ENCODE assay signal across 11 cellular contexts in genomic region chr21:42188663-42189062, GRCh38. TPM values are rescaled to one million over a fixed set of nuclear protein-coding genes. Genes with fewer than 3 reads are reported as not detected.
DNase-seq lines count a peak whose midpoint lies in the region; ATAC-seq and TF ChIP-seq lines count a peak whose summit lies in the region.
"Had no signal": no experiment of that assay in that cellular context is flagged by ENCODE, and none has a peak within 500 bp of the region (broad histone marks: within the 10 kb centered on the region; RNA-seq: fewer than 3 reads in every experiment).

No MANE protein-coding gene starts in this region.

- no peaks in the 10 kb centered on the region for H3K36me3 ChIP-seq in CD8-positive, alpha-beta T cell (ENCODE audit: insufficient read depth, low read length)
- no peaks in the 10 kb centered on the region for H3K36me3 ChIP-seq in psoas muscle (ENCODE audit: insufficient read depth in 1 of 2, low read depth in 1 of 2)
- H3K36me3 ChIP-seq: tibial artery had no signal

- peaks cover 83% of the 10 kb centered on the region for H3K4me1 Mint-ChIP-seq in CD8-positive, alpha-beta T cell (ENCODE audit: low read depth)
- H3K4me1 Mint-ChIP-seq in IgD-negative memory B cell: peaks cover 12 to 34% (median 29%) of the 10 kb centered on the region in 3 donors
- H3K4me1 Mint-ChIP-seq in activated naive CD8-positive, alpha-beta T cell treated with anti-CD3 and anti-CD28 coated beads, Interleukin-2, amount 50 U/mL, for 24 hours: peaks cover 77% of the 10 kb centered on the region

- no peak for DNase-seq in CD8-positive, alpha-beta T cell
- no peak for DNase-seq in activated naive CD8-positive, alpha-beta T cell treated with anti-CD3 and anti-CD28 coated beads, Interleukin-2, amount 50 U/mL, for 24 hours
- DNase-seq in psoas muscle: no peak
- no peak for DNase-seq in middle frontal gyrus (ENCODE audit: extremely low spot score, low spot score)
- DNase-seq: mesendoderm, NCI-H1048 had no signal

- H3K27me3 Mint-ChIP-seq in CD8-positive, alpha-beta T cell (ENCODE audit: low read depth): no peaks in the 10 kb centered on the region
- H3K27me3 Mint-ChIP-seq in IgD-negative memory B cell: peaks cover 2% of the 10 kb centered on the region
- H3K27me3 Mint-ChIP-seq in activated naive CD8-positive, alpha-beta T cell treated with anti-CD3 and anti-CD28 coated beads, Interleukin-2, amount 50 U/mL, for 24 hours: no peaks in the 10 kb centered on the region

- H3K9me3 ChIP-seq in CD8-positive, alpha-beta T cell (ENCODE audit: low read length): no peaks in the 10 kb centered on the region
- no peaks in the 10 kb centered on the region for H3K9me3 ChIP-seq in psoas muscle
- H3K9me3 ChIP-seq: tibial artery had no signal

- H3K4me1 ChIP-seq in CD8-positive, alpha-beta T cell (ENCODE audit: insufficient read depth, low read length): peaks cover 87% of the 10 kb centered on the region
- H3K4me1 ChIP-seq in psoas muscle: no peaks in the 10 kb centered on the region

- intact Hi-C loops in CD8-positive, alpha-beta T cell (cut with DNase I, micrococcal nuclease): loop anchor here (1.0 to 2.0 kb wide), 4 partner anchors 11 to 46 kb away; no protein-coding TSS in a partner anchor
- intact Hi-C loops in psoas muscle (cut with DNase I): no loop called here

- TF ChIP-seq CTCF in CD8-positive, alpha-beta T cell (IDR thresholded peaks at IDR 0.05): no peak
- no peak for TF ChIP-seq CTCF in psoas muscle (IDR thresholded peaks at IDR 0.05)

- CTCF ChIA-PET in CD8-positive, alpha-beta T cell (lab: Charles Lee): interaction anchor here (0.8 to 3.2 kb wide), 6 partner anchors 12 to 70 kb away, joined by 3 to 17 read pairs (median 6); no protein-coding TSS in a partner anchor

- H3K27ac Mint-ChIP-seq in CD8-positive, alpha-beta T cell: peak overlapping the region; percentile 97
- peak overlapping the region; percentile 1 to 92 (median 6) for H3K27ac Mint-ChIP-seq in IgD-negative memory B cell
- H3K27ac Mint-ChIP-seq in activated naive CD8-positive, alpha-beta T cell treated with anti-CD3 and anti-CD28 coated beads, Interleukin-2, amount 50 U/mL, for 24 hours: peak overlapping the region; percentile 91

- ATAC-seq in CD8-positive, alpha-beta T cell: no peak
- no peak for ATAC-seq in activated naive CD8-positive, alpha-beta T cell treated with anti-CD3 and anti-CD28 coated beads, Interleukin-2, amount 50 U/mL, for 24 hours
- ATAC-seq in psoas muscle (no peak), HG03571 (IDR thresholded peaks at IDR 0.05; ENCODE audit: unreplicated experiment) (no peak), HG03097 (IDR thresholded peaks at IDR 0.05; ENCODE audit: low FRiP score, unreplicated experiment) (no peak)

- no peak overlapping the region for H3K4me3 ChIP-seq in CD8-positive, alpha-beta T cell (ENCODE audit: low read depth, low read length)
- no peak overlapping the region for H3K4me3 ChIP-seq in psoas muscle
- H3K4me3 ChIP-seq: tibial artery had no signal

- H3K36me3 Mint-ChIP-seq in CD8-positive, alpha-beta T cell: no peaks in the 10 kb centered on the region
- H3K36me3 Mint-ChIP-seq in IgD-negative memory B cell: no peaks in the 10 kb centered on the region
- H3K36me3 Mint-ChIP-seq in activated naive CD8-positive, alpha-beta T cell treated with anti-CD3 and anti-CD28 coated beads, Interleukin-2, amount 50 U/mL, for 24 hours (ENCODE audit: low read depth): peaks cover 5% of the 10 kb centered on the region

- WGBS in psoas muscle, 3 donors: 78 to 86% (median 83%) methylated on average over 4 of the region's 4 CpGs

- POLR2A ChIA-PET in CD8-positive, alpha-beta T cell (lab: Charles Lee): interaction anchor here (0.8 to 1.9 kb wide), 6 partner anchors 10 to 65 kb away, joined by 3 to 13 read pairs (median 4); partner anchors contain the start of gene ABCG1

- H3K27me3 ChIP-seq in CD8-positive, alpha-beta T cell (ENCODE audit: insufficient read depth, low read length): no peaks in the 10 kb centered on the region
- peaks cover 0 to 2% (median 0%) of the 10 kb centered on the region in 3 donors for H3K27me3 ChIP-seq in psoas muscle (ENCODE audit: insufficient read depth in 3 of 3, low read length in 2 of 3)

- H3K4me3 Mint-ChIP-seq in CD8-positive, alpha-beta T cell: peak overlapping the region; percentile 74
- H3K4me3 Mint-ChIP-seq in IgD-negative memory B cell: peak overlapping the region; percentile 1 to 83 (median 50)
- peak overlapping the region; percentile 66 for H3K4me3 Mint-ChIP-seq in activated naive CD8-positive, alpha-beta T cell treated with anti-CD3 and anti-CD28 coated beads, Interleukin-2, amount 50 U/mL, for 24 hours

- peaks cover 3% of the 10 kb centered on the region for H3K9me3 Mint-ChIP-seq in CD8-positive, alpha-beta T cell
- no peaks in the 10 kb centered on the region for H3K9me3 Mint-ChIP-seq in IgD-negative memory B cell
- H3K9me3 Mint-ChIP-seq in activated naive CD8-positive, alpha-beta T cell treated with anti-CD3 and anti-CD28 coated beads, Interleukin-2, amount 50 U/mL, for 24 hours: peaks cover 7% of the 10 kb centered on the region

- no peak overlapping the region for H3K27ac ChIP-seq in CD8-positive, alpha-beta T cell (ENCODE audit: low read depth, low read length)
- peak overlapping the region; percentile 58 for H3K27ac ChIP-seq in psoas muscle
- H3K27ac ChIP-seq: tibial artery had no signal

RNA-seq across cellular contexts. Expression of gene ABCG1, which starts 30.3 kb away (rescaled TPM):
- 100 to 1,000 TPM; 119 to 123 TPM for total RNA-seq in CD8-positive, alpha-beta T cell
- polyA plus RNA-seq in IgD-negative memory B cell (11.6 TPM), psoas muscle (1 to 10 TPM; 2.9 to 3.5 (median 3.5) TPM)
- total RNA-seq in psoas muscle: 10 to 100 TPM in 2 of 4 donors, 1 to 10 TPM in 2; 4.4 to 35.8 (median 16.6) TPM
- total RNA-seq: RPMI7951 had no signal

Comparison
In these comparisons a context has a peak if more than half of its experiments do, and no peak if none do; other contexts are left out.
1. H3K27ac Mint-ChIP-seq: peak in every context shown above with its lines; median percentile 97 in CD8-positive, alpha-beta T cell; 91 in activated naive CD8-positive, alpha-beta T cell treated with anti-CD3 and anti-CD28 coated beads, Interleukin-2, amount 50 U/mL, for 24 hours; 6 in IgD-negative memory B cell.
2. intact Hi-C loops: an anchor here in CD8-positive, alpha-beta T cell (1.0 to 2.0 kb wide); none called in psoas muscle.